ENCODE assay signal across 8 cellular contexts in genomic region chr5:78647838-78648358, GRCh38. TPM values are rescaled to one million over a fixed set of nuclear protein-coding genes. Genes with fewer than 3 reads are reported as not detected.
DNase-seq lines count a peak whose midpoint lies in the region; ATAC-seq, FAIRE-seq and TF ChIP-seq lines count a peak whose summit lies in the region.

No MANE protein-coding gene starts in this region.

- H3K4me1 ChIP-seq in SJSA1 (replicated peaks) (peaks cover 36% of the 10 kb centered on the region), endothelial cell of umbilical vein (ENCODE audit: control insufficient read depth, extremely low read depth, insufficient read depth, low read length) (peaks cover 16% of the 10 kb centered on the region), mononuclear cell (ENCODE audit: insufficient read depth, low read length) (peaks cover 20% of the 10 kb centered on the region), upper lobe of right lung (peaks cover 7% of the 10 kb centered on the region)

- H3K9me3 ChIP-seq in SJSA1 (replicated peaks) (no peaks in the 10 kb centered on the region), endothelial cell of umbilical vein (replicated peaks; ENCODE audit: control insufficient read depth, insufficient read depth, low read length) (no peaks in the 10 kb centered on the region), mononuclear cell (ENCODE audit: low read depth, low read length) (no peaks in the 10 kb centered on the region), upper lobe of right lung (no peaks in the 10 kb centered on the region)

- dilution Hi-C loops in endothelial cell of umbilical vein (cut with MboI; ENCODE audit: extremely low pct_ligation_motif_present, low sequenced_read_pairs): no loop called here

- peak overlapping the region; percentile 95 for H3K9ac ChIP-seq in endothelial cell of umbilical vein (replicated peaks; ENCODE audit: extremely low read depth, insufficient read depth, low read length)

- H3K4me3 ChIP-seq in BJ (ENCODE audit: low read depth, low read length): peak overlapping the region; percentile 84
- peak overlapping the region; percentile 94 for H3K4me3 ChIP-seq in SJSA1
- peak overlapping the region; percentile 38 to 78 (median 62) for H3K4me3 ChIP-seq in endothelial cell of umbilical vein (replicated peaks in 1 of 3; ENCODE audit: insufficient read depth in 1 of 3, low read depth in 1 of 3, low read length in 3 of 3)
- H3K4me3 ChIP-seq in mononuclear cell (ENCODE audit: low read length): peak overlapping the region; percentile 41
- peak overlapping the region; percentile 74 for H3K4me3 ChIP-seq in upper lobe of right lung

- CTCF ChIA-PET in BJ (lab: Yijun Ruan, JAX): interaction anchor here (0.7 to 2.3 kb wide), 6 partner anchors 11 to 233 kb away, joined by 3 to 6 read pairs (median 3); no protein-coding TSS in a partner anchor
- CTCF ChIA-PET in endothelial cell of umbilical vein (lab: Charles Lee): interaction anchor here (0.8 to 3.3 kb wide), 14 partner anchors 9 to 337 kb away, joined by 3 to 13 read pairs (median 4); no protein-coding TSS in a partner anchor

- DNase-seq in BJ (ENCODE audit: low read depth) (no peak), SJSA1 (ENCODE audit: low read depth in 1 of 2, low spot score in 2 of 2) (peak; percentile 62 to 67), endothelial cell of umbilical vein (ENCODE audit: low read depth, low spot score) (peak; percentile 50), upper lobe of right lung (peak; percentile 83)
- no peak for DNase-seq in activated CD4-positive, alpha-beta T cell treated with anti-CD3 and anti-CD28 coated beads for 48 hours

- no peaks in the 10 kb centered on the region for H3K27me3 ChIP-seq in BJ (ENCODE audit: control insufficient read depth, insufficient read depth, low read length)
- no peaks in the 10 kb centered on the region for H3K27me3 ChIP-seq in SJSA1 (replicated peaks)
- H3K27me3 ChIP-seq in endothelial cell of umbilical vein (ENCODE audit: control insufficient read depth in 2 of 2, insufficient read depth in 2 of 2, low read length in 2 of 2): no peaks in the 10 kb centered on the region
- H3K27me3 ChIP-seq in mononuclear cell (ENCODE audit: insufficient read depth, low read length): peaks cover 37% of the 10 kb centered on the region
- H3K27me3 ChIP-seq in upper lobe of right lung: no peaks in the 10 kb centered on the region

- BruUV-seq in endothelial cell of umbilical vein (replicated peaks; lab: Mats Ljungman, UMichigan): TSS peak; percentile 39

- peak; percentile 35 for ATAC-seq in GM18909 (IDR thresholded peaks at IDR 0.05; ENCODE audit: poor library complexity, unreplicated experiment)
- peak; percentile 21 for ATAC-seq in HG03159 (IDR thresholded peaks at IDR 0.05; ENCODE audit: unreplicated experiment)
- peak; percentile 64 for ATAC-seq in upper lobe of right lung

- TF ChIP-seq CTCF in BJ (IDR thresholded peaks at IDR 0.05; ENCODE audit: insufficient read depth, low read depth, low read length) (no peak), endothelial cell of umbilical vein (IDR thresholded peaks at IDR 0.05; ENCODE audit: extremely low read depth in 1 of 2, insufficient read depth in 1 of 2, low read depth in 1 of 2, low read length in 2 of 2) (peak in 1 of 2 donors; percentile 15), upper lobe of right lung (IDR thresholded peaks at IDR 0.05) (no peak)

- peak overlapping the region; percentile 62 for H2AFZ ChIP-seq in endothelial cell of umbilical vein (ENCODE audit: low read depth, low read length)

- H3K9me1 ChIP-seq in endothelial cell of umbilical vein (replicated peaks; ENCODE audit: control insufficient read depth, extremely low read depth, insufficient read depth, low read length): no peaks in the 10 kb centered on the region

- intact Hi-C loops in endothelial cell of umbilical vein (cut with micrococcal nuclease) (loop anchor here (1.0 to 5.0 kb wide), 6 partner anchors 10 to 334 kb away; partner anchors contain the start of gene SCAMP1), upper lobe of right lung (cut with DNase I) (no loop called here)

- H3K79me2 ChIP-seq in endothelial cell of umbilical vein (ENCODE audit: control insufficient read depth, insufficient read depth, low read length): peaks cover 33% of the 10 kb centered on the region

- POLR2A ChIA-PET in BJ (lab: Charles Lee): interaction anchor here (0.6 to 0.7 kb wide), 2 partner anchors 111 to 687 kb away, joined by 3 to 4 read pairs; no protein-coding TSS in a partner anchor
- POLR2A ChIA-PET in endothelial cell of umbilical vein (lab: Charles Lee): interaction anchor here (0.7 to 1.6 kb wide), 2 partner anchors 121 to 252 kb away, joined by 3 read pairs; no protein-coding TSS in a partner anchor

- FAIRE-seq in endothelial cell of umbilical vein (lab: Jason Lieb, UNC): peak; percentile 24

- TF ChIP-seq POLR2A in endothelial cell of umbilical vein (IDR thresholded peaks at IDR 0.05; ENCODE audit: low read depth, low read length): no peak

- H4K20me1 ChIP-seq in endothelial cell of umbilical vein (replicated peaks; ENCODE audit: control insufficient read depth, extremely low read depth, insufficient read depth, low read length): no peaks in the 10 kb centered on the region

- peak overlapping the region; percentile 85 for H3K4me2 ChIP-seq in endothelial cell of umbilical vein (ENCODE audit: insufficient read depth, low read length)

- H3K27ac ChIP-seq in SJSA1: peak overlapping the region; percentile 81
- H3K27ac ChIP-seq in endothelial cell of umbilical vein (ENCODE audit: insufficient read depth, low read depth, low read length): peak overlapping the region; percentile 82
- peak overlapping the region; percentile 78 for H3K27ac ChIP-seq in upper lobe of right lung

- H3K36me3 ChIP-seq in BJ (ENCODE audit: control insufficient read depth, insufficient read depth, low read length) (no peaks in the 10 kb centered on the region), SJSA1 (peaks cover 19% of the 10 kb centered on the region), endothelial cell of umbilical vein (ENCODE audit: control insufficient read depth in 2 of 2, extremely low read depth in 1 of 2, insufficient read depth in 2 of 2, low read length in 2 of 2) (no peaks in the 10 kb centered on the region), upper lobe of right lung (no peaks in the 10 kb centered on the region)

TF ChIP-seq in endothelial cell of umbilical vein, 7 proteins besides CTCF, POLR2A, EP300 and RAD21:
- TF ChIP-seq POLR2AphosphoS5 (IDR thresholded peaks at IDR 0.05; ENCODE audit: insufficient read depth, low read depth, low read length) (peak; percentile 39), MAX (IDR thresholded peaks at IDR 0.05; ENCODE audit: insufficient read depth, insufficient read length) (no peak), MYC (IDR thresholded peaks at IDR 0.05; ENCODE audit: low read depth, low read length) (no peak), FOS (IDR thresholded peaks at IDR 0.05; ENCODE audit: borderline replicate concordance, insufficient read depth, low read length) (no peak)

RNA-seq across cellular contexts. Expression of gene LHFPL2, which starts 0.7 kb away (rescaled TPM):
- 4.4 and 5.6 TPM in 2 replicates for polyA plus RNA-seq in BJ (2011; rRNA removed)
- polyA minus RNA-seq in BJ (2011; rRNA and poly(A)+ RNA removed): 5.1 and 9.8 TPM in 2 replicates
- total RNA-seq in SJSA1 (2014; rRNA removed; shearing (Covaris generic)): 19.3 and 45.7 TPM in 2 replicates
- total RNA-seq in endothelial cell of umbilical vein: 26.8 and 36.3 TPM in 2 replicates
- polyA plus RNA-seq in endothelial cell of umbilical vein: 9.3 and 9.6 TPM in 2 replicates
- polyA plus RNA-seq in endothelial cell of umbilical vein (2011; cell fraction: cytosol; rRNA removed): 8.1 and 9.5 TPM in 2 replicates
- polyA plus RNA-seq in endothelial cell of umbilical vein (2011; cell fraction: nucleus; rRNA removed): 19.9 and 20.5 TPM in 2 replicates
- polyA plus RNA-seq in endothelial cell of umbilical vein (2012): 34.9 and 35.2 TPM in 2 replicates
- polyA minus RNA-seq in endothelial cell of umbilical vein: 29.7 and 34.7 TPM in 2 replicates
- polyA minus RNA-seq in endothelial cell of umbilical vein (2011; cell fraction: cytosol; rRNA and poly(A)+ RNA removed): 2.4 TPM
- 46.8 and 57.6 TPM in 2 replicates for polyA minus RNA-seq in endothelial cell of umbilical vein (2011; cell fraction: nucleus; rRNA and poly(A)+ RNA removed)
- 9.4 TPM for total RNA-seq in mononuclear cell
- total RNA-seq in upper lobe of right lung: 41.0 TPM

Comparison
In these comparisons a context has a peak if more than half of its experiments do, and no peak if none do; other contexts are left out.
1. DNase-seq: peak in SJSA1 (2 of 2), endothelial cell of umbilical vein (single experiment) and upper lobe of right lung (single experiment); none in BJ (single experiment) and activated CD4-positive, alpha-beta T cell treated with anti-CD3 and anti-CD28 coated beads for 48 hours (single experiment).
2. H3K4me3 ChIP-seq: peak in every context shown above with its lines; median percentile 94 in SJSA1; 84 in BJ; 74 in upper lobe of right lung; 62 in endothelial cell of umbilical vein; 41 in mononuclear cell.
3. Peak in every context shown above with its lines, with median percentiles within 50 percentile points of each other: ATAC-seq and H3K27ac ChIP-seq.